In genomic region chr12:4269279-4269991, GRCh38 we compare ENCODE assay signal across 9 cellular contexts. TPM values are rescaled to one million over a fixed set of nuclear protein-coding genes. Genes with fewer than 3 reads are reported as not detected.
DNase-seq lines count a peak whose midpoint lies in the region; ATAC-seq, FAIRE-seq and TF ChIP-seq lines count a peak whose summit lies in the region.
"Had no signal": no experiment of that assay in that cellular context is flagged by ENCODE, and none has a peak within 500 bp of the region (broad histone marks: within the 10 kb centered on the region; RNA-seq: fewer than 3 reads in every experiment).

No MANE protein-coding gene starts in this region.

- BruUV-seq in endothelial cell of umbilical vein (replicated peaks; lab: Mats Ljungman, UMichigan): TSS peak; percentile 58

- H3K36me3 ChIP-seq in endothelial cell of umbilical vein (ENCODE audit: control insufficient read depth in 2 of 2, extremely low read depth in 1 of 2, insufficient read depth in 2 of 2, low read length in 2 of 2) (no peaks in the 10 kb centered on the region), muscle layer of duodenum (ENCODE audit: control insufficient read depth in 1 of 2, insufficient read depth in 2 of 2, low read length in 2 of 2) (no peaks in the 10 kb centered on the region)

- CTCF ChIA-PET in activated CD8-positive, alpha-beta memory T cell treated with anti-CD3 and anti-CD28 coated beads, Interleukin-2, amount 10 ng/mL, durations not matched to agents 7 days and 5 days (lab: Charles Lee): interaction anchor here (1.0 to 7.0 kb wide), 15 partner anchors 7 to 400 kb away, joined by 3 to 72 read pairs (median 5); no protein-coding TSS in a partner anchor
- CTCF ChIA-PET in endothelial cell of umbilical vein (lab: Charles Lee): interaction anchor here (0.6 to 3.1 kb wide), 2 partner anchors 8 to 1310 kb away, joined by 3 to 33 read pairs; partner anchors contain the start of gene TEAD4

- peak overlapping the region; percentile 57 for H3K9ac ChIP-seq in endothelial cell of umbilical vein (replicated peaks; ENCODE audit: extremely low read depth, insufficient read depth, low read length)

- H3K4me3 Mint-ChIP-seq in activated CD8-positive, alpha-beta memory T cell treated with anti-CD3 and anti-CD28 coated beads, Interleukin-2, amount 10 ng/mL, durations not matched to agents 7 days and 5 days: peak overlapping the region; percentile 88

- H3K27ac Mint-ChIP-seq in activated CD8-positive, alpha-beta memory T cell treated with anti-CD3 and anti-CD28 coated beads, Interleukin-2, amount 10 ng/mL, durations not matched to agents 7 days and 5 days: peak overlapping the region; percentile 100

- peak overlapping the region; percentile 24 for H2AFZ ChIP-seq in endothelial cell of umbilical vein (ENCODE audit: low read depth, low read length)

- dilution Hi-C loops in endothelial cell of umbilical vein (cut with MboI; ENCODE audit: extremely low pct_ligation_motif_present, low sequenced_read_pairs): no loop called here

- H3K27me3 ChIP-seq in endothelial cell of umbilical vein (ENCODE audit: control insufficient read depth in 2 of 2, insufficient read depth in 2 of 2, low read length in 2 of 2) (peaks cover 52 to 77% of the 10 kb centered on the region in 2 experiments), muscle layer of duodenum (ENCODE audit: low read depth, low read length) (no peaks in the 10 kb centered on the region)

- intact Hi-C loops in endothelial cell of umbilical vein (cut with micrococcal nuclease): loop anchor here (1.0 to 2.0 kb wide), 2 partner anchors 52 to 105 kb away; partner anchors contain the start of gene TIGAR

- H3K27ac ChIP-seq in endothelial cell of umbilical vein (ENCODE audit: insufficient read depth, low read depth, low read length) (no peak overlapping the region), muscle layer of duodenum (ENCODE audit: low read length) (peak overlapping the region; percentile 74)

- peaks cover 10% of the 10 kb centered on the region for H3K36me3 Mint-ChIP-seq in activated CD8-positive, alpha-beta memory T cell treated with anti-CD3 and anti-CD28 coated beads, Interleukin-2, amount 10 ng/mL, durations not matched to agents 7 days and 5 days

- ATAC-seq in activated CD8-positive, alpha-beta memory T cell treated with anti-CD3 and anti-CD28 coated beads, Interleukin-2, amount 10 ng/mL, durations not matched to agents 7 days and 5 days: peak; percentile 14
- no peak for ATAC-seq in HG02884 (IDR thresholded peaks at IDR 0.05; ENCODE audit: unreplicated experiment)

- POLR2A ChIA-PET in endothelial cell of umbilical vein (lab: Charles Lee): interaction anchor here (0.7 kb wide), 1 partner anchor 393 kb away, joined by 3 read pairs; no protein-coding TSS in a partner anchor

- no peaks in the 10 kb centered on the region for H4K20me1 ChIP-seq in endothelial cell of umbilical vein (replicated peaks; ENCODE audit: control insufficient read depth, extremely low read depth, insufficient read depth, low read length)

- peak overlapping the region; percentile 31 to 61 (median 44) for H3K4me3 ChIP-seq in endothelial cell of umbilical vein (replicated peaks in 1 of 3; ENCODE audit: insufficient read depth in 1 of 3, low read depth in 1 of 3, low read length in 3 of 3)
- H3K4me3 ChIP-seq in muscle layer of duodenum (ENCODE audit: low read depth in 1 of 2, low read length in 2 of 2): peak overlapping the region; percentile 67 to 99

- DNase-seq in NCI-H1417 (lab: John Stamatoyannopoulos, UW) (peak in 2 of 3 experiments; percentile 19 to 33), NCI-H1417 treated with DMSO at 0.1 percent for 48 hours (lab: John Stamatoyannopoulos, UW) (no peak), NCI-H1105 treated with DMSO at 0.1 percent for 48 hours (lab: John Stamatoyannopoulos, UW) (peak; percentile 28), endothelial cell of umbilical vein (ENCODE audit: low read depth, low spot score) (peak; percentile 65)
- peak; percentile 97 for DNase-seq in activated CD8-positive, alpha-beta memory T cell treated with anti-CD3 and anti-CD28 coated beads, Interleukin-2, amount 10 ng/mL, durations not matched to agents 7 days and 5 days
- peak; percentile 92 for DNase-seq in stimulated activated CD8-positive, alpha-beta memory T cell treated with anti-CD3 and anti-CD28 coated beads, Interleukin-4, amount 100 ng/mL, for 24 hours (ENCODE audit: low read depth)

- H3K9me3 ChIP-seq in endothelial cell of umbilical vein (replicated peaks; ENCODE audit: control insufficient read depth, insufficient read depth, low read length) (no peaks in the 10 kb centered on the region), muscle layer of duodenum (ENCODE audit: control insufficient read depth in 1 of 2, low read length in 2 of 2) (no peaks in the 10 kb centered on the region)

- H3K79me2 ChIP-seq in endothelial cell of umbilical vein (ENCODE audit: control insufficient read depth, insufficient read depth, low read length): no peaks in the 10 kb centered on the region

- H3K4me1 ChIP-seq in endothelial cell of umbilical vein (ENCODE audit: control insufficient read depth, extremely low read depth, insufficient read depth, low read length) (peaks cover 41% of the 10 kb centered on the region), muscle layer of duodenum (ENCODE audit: control insufficient read depth in 1 of 2, insufficient read depth in 2 of 2, low read length in 2 of 2) (peaks cover 11 to 12% of the 10 kb centered on the region in 2 donors)

- H3K4me2 ChIP-seq in endothelial cell of umbilical vein (ENCODE audit: insufficient read depth, low read length): peak overlapping the region; percentile 78

- peak in 1 of 2 donors; percentile 21 for TF ChIP-seq CTCF in endothelial cell of umbilical vein (IDR thresholded peaks at IDR 0.05; ENCODE audit: extremely low read depth in 1 of 2, insufficient read depth in 1 of 2, low read depth in 1 of 2, low read length in 2 of 2)

- no peaks in the 10 kb centered on the region for H3K9me1 ChIP-seq in endothelial cell of umbilical vein (replicated peaks; ENCODE audit: control insufficient read depth, extremely low read depth, insufficient read depth, low read length)

- peaks cover 25% of the 10 kb centered on the region for H3K4me1 Mint-ChIP-seq in activated CD8-positive, alpha-beta memory T cell treated with anti-CD3 and anti-CD28 coated beads, Interleukin-2, amount 10 ng/mL, durations not matched to agents 7 days and 5 days

- peak; percentile 39 for TF ChIP-seq POLR2A in endothelial cell of umbilical vein (IDR thresholded peaks at IDR 0.05; ENCODE audit: low read depth, low read length)

- H3K9me3 Mint-ChIP-seq in activated CD8-positive, alpha-beta memory T cell treated with anti-CD3 and anti-CD28 coated beads, Interleukin-2, amount 10 ng/mL, durations not matched to agents 7 days and 5 days (ENCODE audit: low read depth): no peaks in the 10 kb centered on the region

- FAIRE-seq in endothelial cell of umbilical vein (lab: Jason Lieb, UNC): peak; percentile 71
- FAIRE-seq: A204.1 had no signal

- peaks cover 12% of the 10 kb centered on the region for H3K27me3 Mint-ChIP-seq in activated CD8-positive, alpha-beta memory T cell treated with anti-CD3 and anti-CD28 coated beads, Interleukin-2, amount 10 ng/mL, durations not matched to agents 7 days and 5 days

TF ChIP-seq in endothelial cell of umbilical vein, 7 proteins besides CTCF, POLR2A, EP300 and RAD21:
- TF ChIP-seq JUN (IDR thresholded peaks at IDR 0.05; ENCODE audit: borderline replicate concordance, insufficient read depth, insufficient read length, low read depth) (no peak), POLR2AphosphoS5 (IDR thresholded peaks at IDR 0.05; ENCODE audit: insufficient read depth, low read depth, low read length) (peak; percentile 54), MAX (IDR thresholded peaks at IDR 0.05; ENCODE audit: insufficient read depth, insufficient read length) (peak; percentile 76), FOS (IDR thresholded peaks at IDR 0.05; ENCODE audit: borderline replicate concordance, insufficient read depth, low read length) (peak; percentile 40), EZH2 (IDR thresholded peaks at IDR 0.05; ENCODE audit: borderline replicate concordance, low read depth, low read length, severe bottlenecking) (peak; percentile 13), GATA2 (IDR thresholded peaks at IDR 0.05; ENCODE audit: insufficient read depth, insufficient read length, low read depth, low read length) (no peak)

RNA-seq across cellular contexts. Expression of gene CCND2, which starts 4.1 kb away (rescaled TPM):
- total RNA-seq in activated CD8-positive, alpha-beta memory T cell treated with anti-CD3 and anti-CD28 coated beads, Interleukin-2, amount 10 ng/mL, durations not matched to agents 7 days and 5 days: 100 to 1,000 TPM; 492 to 862 TPM
- 3.4 and 5.7 TPM in 2 replicates for total RNA-seq in endothelial cell of umbilical vein
- 0.68 and 0.96 TPM in 2 replicates for polyA plus RNA-seq in endothelial cell of umbilical vein
- polyA plus RNA-seq in endothelial cell of umbilical vein (2011; cell fraction: cytosol; rRNA removed): 0.75 and 0.80 TPM in 2 replicates
- polyA plus RNA-seq in endothelial cell of umbilical vein (2011; cell fraction: nucleus; rRNA removed): 1.1 TPM in 2 replicates
- polyA plus RNA-seq in endothelial cell of umbilical vein (2012): 1.0 and 2.2 TPM in 2 replicates
- 4.0 and 8.3 TPM in 2 replicates for polyA minus RNA-seq in endothelial cell of umbilical vein
- not detected for polyA minus RNA-seq in endothelial cell of umbilical vein (2011; cell fraction: cytosol; rRNA and poly(A)+ RNA removed)
- 1.2 TPM in 2 replicates for polyA minus RNA-seq in endothelial cell of umbilical vein (2011; cell fraction: nucleus; rRNA and poly(A)+ RNA removed)

RNA-seq across cellular contexts. Expression of gene TIGAR, which starts 51.6 kb away (rescaled TPM):
- 10 to 100 TPM in 1 of 2 experiments, 1 to 10 TPM in 1; 7.6 to 18.1 TPM for total RNA-seq in activated CD8-positive, alpha-beta memory T cell treated with anti-CD3 and anti-CD28 coated beads, Interleukin-2, amount 10 ng/mL, durations not matched to agents 7 days and 5 days
- total RNA-seq in endothelial cell of umbilical vein: 31.2 and 36.3 TPM in 2 replicates
- polyA plus RNA-seq in endothelial cell of umbilical vein: 4.3 and 5.6 TPM in 2 replicates
- 10.1 and 11.9 TPM in 2 replicates for polyA plus RNA-seq in endothelial cell of umbilical vein (2011; cell fraction: cytosol; rRNA removed)
- polyA plus RNA-seq in endothelial cell of umbilical vein (2011; cell fraction: nucleus; rRNA removed): 5.3 and 9.6 TPM in 2 replicates
- 34.3 and 38.7 TPM in 2 replicates for polyA plus RNA-seq in endothelial cell of umbilical vein (2012)
- 3.6 and 3.8 TPM in 2 replicates for polyA minus RNA-seq in endothelial cell of umbilical vein
- 4.6 TPM for polyA minus RNA-seq in endothelial cell of umbilical vein (2011; cell fraction: cytosol; rRNA and poly(A)+ RNA removed)
- 2.6 and 3.1 TPM in 2 replicates for polyA minus RNA-seq in endothelial cell of umbilical vein (2011; cell fraction: nucleus; rRNA and poly(A)+ RNA removed)

Comparison
In these comparisons a context has a peak if more than half of its experiments do, and no peak if none do; other contexts are left out.
1. RNA of gene CCND2, which starts 4.1 kb away (total RNA-seq): 492 to 862 TPM in activated CD8-positive, alpha-beta memory T cell treated with anti-CD3 and anti-CD28 coated beads, Interleukin-2, amount 10 ng/mL, durations not matched to agents 7 days and 5 days; 3.4 to 5.7 TPM in endothelial cell of umbilical vein; every median in the first group is over 10 times any median in the second.